ENCODE assay signal across 8 cellular contexts in the genomic region with DNA sequence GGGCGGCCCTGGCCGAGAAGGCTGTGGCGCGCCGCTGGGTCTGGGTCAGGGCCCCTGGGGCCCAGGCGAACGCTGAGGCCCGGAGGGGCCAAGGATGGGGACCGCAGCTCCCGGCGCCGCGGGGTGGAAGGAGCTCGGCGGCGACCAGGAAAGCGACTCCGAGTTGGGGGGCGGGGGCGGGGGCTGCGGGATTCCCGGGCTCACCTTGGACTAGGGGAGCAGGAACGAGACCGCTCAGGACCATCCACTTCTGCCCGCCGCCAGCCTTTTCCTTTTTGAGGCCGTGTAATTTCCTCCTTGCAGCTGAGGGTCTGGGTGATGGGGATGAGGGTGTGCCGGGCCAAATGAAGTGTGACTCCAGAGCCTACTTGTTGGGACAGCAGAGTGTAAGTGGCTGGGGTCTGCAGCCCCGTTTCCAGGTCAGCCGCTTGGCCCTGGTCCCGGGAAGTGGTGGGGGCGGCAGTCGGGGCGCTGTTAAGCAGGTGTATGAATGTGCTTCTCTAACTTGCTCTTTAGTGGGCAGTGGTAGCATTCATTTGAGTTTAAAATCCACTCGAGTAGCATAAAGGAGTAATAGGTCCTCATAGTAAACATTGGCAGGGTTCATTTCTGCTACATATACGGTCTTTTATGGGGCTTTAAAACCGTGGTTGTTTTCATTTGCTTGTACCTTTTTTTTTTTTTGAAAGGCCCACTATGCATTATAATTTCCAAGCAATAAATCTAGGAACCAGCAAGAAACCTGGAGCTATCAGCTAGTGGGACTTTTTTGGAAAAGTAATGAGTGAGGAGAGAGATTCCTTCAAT.
DNase-seq lines count a peak whose midpoint lies in the region; ATAC-seq and TF ChIP-seq lines count a peak whose summit lies in the region.

No MANE protein-coding gene starts in this region.

- peaks cover 36 to 50% of the 10 kb centered on the region in 2 experiments for H3K4me1 ChIP-seq in neutrophil (ENCODE audit: control insufficient read depth in 1 of 2, insufficient read depth in 1 of 2, low read depth in 1 of 2, low read length in 1 of 2)

- peak overlapping the region; percentile 93 for H3K27ac ChIP-seq in neutrophil

- TF ChIP-seq CTCF in neutrophil (IDR thresholded peaks at IDR 0.05) = no peak

- H3K9me3 ChIP-seq in neutrophil = no peaks in the 10 kb centered on the region

- peak; percentile 54 for ATAC-seq in HG02678 (IDR thresholded peaks at IDR 0.05; ENCODE audit: unreplicated experiment)

- peak overlapping the region; percentile 73 to 97 for H3K4me3 ChIP-seq in neutrophil (ENCODE audit: low read depth in 1 of 2, low read length in 1 of 2)

- no peaks in the 10 kb centered on the region for H3K27me3 ChIP-seq in neutrophil

- peak; percentile 2 for DNase-seq in NCI-H510A treated with DMSO at 0.1 percent for 48 hours (lab: John Stamatoyannopoulos, UW)
- DNase-seq in NCI-H510A (lab: John Stamatoyannopoulos, UW) = no peak
- DNase-seq in NCI-H748 (lab: John Stamatoyannopoulos, UW; ENCODE audit: unreplicated experiment) = peak; percentile 27
- peak; percentile 8 for DNase-seq in activated gamma-delta T cell (lab: John Stamatoyannopoulos, UW)
- peak; percentile 65 for DNase-seq in globus pallidus (ENCODE audit: low spot score)
- DNase-seq in middle frontal gyrus (ENCODE audit: extremely low spot score, low spot score) = no peak

- peaks cover 3% of the 10 kb centered on the region for H3K36me3 ChIP-seq in neutrophil

Comparison
In these comparisons a context has a peak if more than half of its experiments do, and no peak if none do; other contexts are left out.
1. DNase-seq: peak in NCI-H510A treated with DMSO at 0.1 percent for 48 hours (single experiment), NCI-H748 (single experiment), activated gamma-delta T cell (single experiment) and globus pallidus (single experiment); none in NCI-H510A (single experiment) and middle frontal gyrus (single experiment).